9 cellular contexts compared by ENCODE assay signal in genomic region chr20:50292324-50293243, GRCh38.
A peak's percentile ranks its signal among the peaks of the same experiment; 100 is the strongest.
DNase-seq lines count a peak whose midpoint lies in the region; ATAC-seq, FAIRE-seq and TF ChIP-seq lines count a peak whose summit lies in the region.
"Had no signal": no experiment of that assay in that cellular context is flagged by ENCODE, and none has a peak within 500 bp of the region (broad histone marks: within the 10 kb centered on the region; RNA-seq: fewer than 3 reads in every experiment).

No MANE protein-coding gene starts in this region.

- no peaks in the 10 kb centered on the region for H3K36me3 Mint-ChIP-seq in CD4-positive, alpha-beta memory T cell

- H3K36me3 ChIP-seq in RWPE2 (ENCODE audit: low read depth) (no peaks in the 10 kb centered on the region), H1 (ENCODE audit: control insufficient read depth in 2 of 4, insufficient read depth in 4 of 4, low read length in 3 of 4) (no peaks in the 10 kb centered on the region)
- no peaks in the 10 kb centered on the region for H3K36me3 ChIP-seq in CD4-positive, alpha-beta memory T cell (ENCODE audit: insufficient read depth, low read length)

- POLR2A ChIA-PET in H1 (lab: Charles Lee; ENCODE audit: partially characterized antibody), result interaction anchor here (0.8 to 1.7 kb wide), 2 partner anchors 9 to 101 kb away, joined by 3 to 10 read pairs; partner anchors contain the start of gene CEBPB
- POLR2A ChIA-PET in CD4-positive, alpha-beta memory T cell (lab: Charles Lee; ENCODE audit: partially characterized antibody), result no interaction called here

- intact Hi-C loops in CD4-positive, alpha-beta memory T cell (cut with micrococcal nuclease), result no loop called here

- no peak for TF ChIP-seq RAD21 in H1 (IDR thresholded peaks at IDR 0.05 in 1 of 2, conservative IDR thresholded peaks at IDR 0.05 in 1 of 2; ENCODE audit: low read depth in 2 of 2, low read length in 2 of 2)

- no peaks in the 10 kb centered on the region for H3K9me3 Mint-ChIP-seq in CD4-positive, alpha-beta memory T cell

- CTCF ChIA-PET in H1 (lab: Charles Lee; ENCODE audit: partially characterized antibody), result interaction anchor here (1.1 to 7.0 kb wide), 4 partner anchors 10 to 171 kb away, joined by 3 to 61 read pairs (median 4); no protein-coding TSS in a partner anchor
- CTCF ChIA-PET in CD4-positive, alpha-beta memory T cell (lab: Charles Lee; ENCODE audit: partially characterized antibody), result no interaction called here

- no peaks in the 10 kb centered on the region for H3K27me3 ChIP-seq in RWPE2 (ENCODE audit: insufficient read depth, poor library complexity, severe bottlenecking)
- no peaks in the 10 kb centered on the region for H3K27me3 ChIP-seq in H1 (replicated peaks in 1 of 4; ENCODE audit: control insufficient read depth in 3 of 4, extremely low read depth in 1 of 4, insufficient read depth in 3 of 4, low read length in 3 of 4)
- no peaks in the 10 kb centered on the region for H3K27me3 ChIP-seq in CD4-positive, alpha-beta memory T cell (ENCODE audit: insufficient read depth, low read length)

- H3K4me1 ChIP-seq in RWPE2 (ENCODE audit: insufficient read depth, poor library complexity, severe bottlenecking) (peaks cover 3% of the 10 kb centered on the region), H1 (replicated peaks in 1 of 4; ENCODE audit: control insufficient read depth in 3 of 4, insufficient read depth in 4 of 4, low read length in 3 of 4) (peaks cover 0 to 4% (median 0%) of the 10 kb centered on the region in 4 experiments; a peak in 4 of 7 replicates)
- peaks cover 6% of the 10 kb centered on the region for H3K4me1 ChIP-seq in CD4-positive, alpha-beta memory T cell (ENCODE audit: insufficient read depth, low read length)

- no peak overlapping the region for H3K23ac ChIP-seq in H1 (ENCODE audit: insufficient read length)

- no peak for TF ChIP-seq EP300 in H1 (IDR thresholded peaks at IDR 0.05; ENCODE audit: borderline replicate concordance in 1 of 2, low read depth in 2 of 2, low read length in 2 of 2)

- H3K27ac Mint-ChIP-seq in CD4-positive, alpha-beta memory T cell, result no peak overlapping the region

- H4K8ac ChIP-seq in H1 (ENCODE audit: extremely low read depth, insufficient read depth, low read length), result peak overlapping the region; percentile 28

- H3K18ac ChIP-seq in H1 (ENCODE audit: extremely low read depth, low read length), result no peak overlapping the region

- H3K79me2 ChIP-seq in H1 (ENCODE audit: control insufficient read depth in 1 of 2, insufficient read depth in 2 of 2, low read length in 2 of 2), result no peaks in the 10 kb centered on the region

- no peak overlapping the region for H3K9ac ChIP-seq in H1 (replicated peaks in 1 of 4; ENCODE audit: extremely low read depth in 1 of 4, low read depth in 3 of 4, low read length in 3 of 4)

- H2BK12ac ChIP-seq in H1 (ENCODE audit: low read depth, low read length), result peak overlapping the region; percentile 55; the same call in 1 of the 2 replicates

- no peak overlapping the region for H3K4me3 ChIP-seq in RWPE2 (ENCODE audit: severe bottlenecking)
- H3K4me3 ChIP-seq in H1 (ENCODE audit: extremely low read depth in 1 of 4, insufficient read depth in 2 of 4, low read depth in 3 of 4, low read length in 4 of 4), result no peak overlapping the region
- H3K4me3 ChIP-seq in CD4-positive, alpha-beta memory T cell (ENCODE audit: low read length in 2 of 2), result no peak overlapping the region
- H3K4me3 ChIP-seq: SK-N-MC had no signal

- no peak for FAIRE-seq in H1 (lab: Jason Lieb, UNC)

- H3K27me3 Mint-ChIP-seq in CD4-positive, alpha-beta memory T cell, result peaks cover 0 to 3% of the 10 kb centered on the region in 2 donors

- peaks cover under 1 to 8% (median 2%) of the 10 kb centered on the region in 4 donors for H3K4me1 Mint-ChIP-seq in CD4-positive, alpha-beta memory T cell

- H2BK120ac ChIP-seq in H1 (replicated peaks; ENCODE audit: low read depth, low read length), result peak overlapping the region; percentile 85

- no peak overlapping the region; the same call in 1 of the 2 replicates for H2AK5ac ChIP-seq in H1 (ENCODE audit: low read depth, low read length)

- peak overlapping the region; percentile 18 for H4K5ac ChIP-seq in H1 (ENCODE audit: insufficient read length, low read depth, low read length)

- no peak overlapping the region for H3K56ac ChIP-seq in H1 (replicated peaks; ENCODE audit: insufficient read length, low read depth, low read length)

- DNase-seq in HCEC 1CT (peak; percentile 97), RWPE2 (ENCODE audit: low spot score) (no peak), H1 (ENCODE audit: low read depth in 1 of 2, low spot score in 2 of 2) (no peak), mesenteric fat pad (ENCODE audit: low spot score) (peak; percentile 98), substantia nigra (lab: John Stamatoyannopoulos, UW) (peak in 44 of 49 donors; percentile 14 to 92 (median 62))
- DNase-seq in CD4-positive, alpha-beta memory T cell, result no peak

- H4K20me1 ChIP-seq in H1 (replicated peaks in 1 of 2; ENCODE audit: control insufficient read depth in 1 of 2, insufficient read depth in 2 of 2, low read length in 2 of 2), result no peaks in the 10 kb centered on the region

- H3K27ac ChIP-seq in RWPE2 (ENCODE audit: poor library complexity, severe bottlenecking), result peak overlapping the region; percentile 6
- H3K27ac ChIP-seq in H1 (ENCODE audit: low read depth, low read length), result no peak overlapping the region
- no peak overlapping the region for H3K27ac ChIP-seq in substantia nigra (ENCODE audit: low read depth, low read length, poor library complexity, severe bottlenecking)
- H3K27ac ChIP-seq in CD4-positive, alpha-beta memory T cell (ENCODE audit: low read depth, low read length), result no peak overlapping the region
- H3K27ac ChIP-seq: SK-N-MC had no signal

- peak overlapping the region; percentile 14; the same call in 1 of the 2 replicates for H2BK15ac ChIP-seq in H1 (ENCODE audit: low read length)

- peak overlapping the region; percentile 8; the same call in 1 of the 2 replicates for H2BK5ac ChIP-seq in H1 (ENCODE audit: low read depth, low read length)

- H4K91ac ChIP-seq in H1 (replicated peaks; ENCODE audit: insufficient read length, low read length), result peak overlapping the region; percentile 90

- 78% methylated on average over 30 of the region's 30 CpGs; no CpG with 5 or more reads in 1 of the 2 experiments for WGBS in H1 (ENCODE audit: extremely low coverage in 1 of 2, insufficient coverage in 1 of 2, insufficient read length in 1 of 2, insufficient replicate concordance in 2 of 2, low coverage in 1 of 2, low lambda C conversion rate in 2 of 2, missing lambda C conversion rate in 1 of 2), 2 experiments

- ATAC-seq in RWPE2 (ENCODE audit: low read depth) (peak; percentile 17; the same call in 2 of the 3 replicates), GM21529 (IDR thresholded peaks at IDR 0.05; ENCODE audit: unreplicated experiment) (no peak), GM21786 (IDR thresholded peaks at IDR 0.05; ENCODE audit: unreplicated experiment) (no peak)

- H2AFZ ChIP-seq in H1 (ENCODE audit: low read length), result no peak overlapping the region; the same call in 1 of the 2 replicates

- no peaks in the 10 kb centered on the region for H3K79me1 ChIP-seq in H1 (ENCODE audit: low read depth, low read length)

- H3K9me3 ChIP-seq in RWPE2 (ENCODE audit: severe bottlenecking) (no peaks in the 10 kb centered on the region), H1 (ENCODE audit: insufficient read depth in 2 of 2, low read depth in 1 of 2, low read length in 1 of 2) (no peaks in the 10 kb centered on the region)
- H3K9me3 ChIP-seq in CD4-positive, alpha-beta memory T cell (ENCODE audit: control insufficient read depth in 1 of 2, low read length in 2 of 2), result no peaks in the 10 kb centered on the region

- H3K14ac ChIP-seq in H1 (ENCODE audit: insufficient read length), result no peak overlapping the region

- H3K23me2 ChIP-seq in H1 (ENCODE audit: low read depth, low read length), result no peaks in the 10 kb centered on the region

- TF ChIP-seq CTCF in RWPE2 (IDR thresholded peaks at IDR 0.05; ENCODE audit: poor library complexity, severe bottlenecking) (no peak), H1 (IDR thresholded peaks at IDR 0.05; ENCODE audit: control extremely low read depth in 1 of 3, insufficient read depth in 1 of 3, low read depth in 1 of 3, low read length in 3 of 3) (no peak)

- no peak overlapping the region for H3K4me2 ChIP-seq in H1 (ENCODE audit: insufficient read depth in 1 of 2, low read depth in 2 of 2, low read length in 2 of 2)

- peak overlapping the region in 1 of 8 donors; percentile 20 for H3K4me3 Mint-ChIP-seq in CD4-positive, alpha-beta memory T cell

- TF ChIP-seq POLR2A in H1 (IDR thresholded peaks at IDR 0.05; ENCODE audit: control extremely low read depth in 1 of 2, low read depth in 2 of 2, low read length in 2 of 2), result no peak

- H3K4ac ChIP-seq in H1 (replicated peaks; ENCODE audit: insufficient read length, low read depth, low read length), result peak overlapping the region; percentile 71

- H2BK20ac ChIP-seq in H1 (ENCODE audit: low read length), result peak overlapping the region; percentile 68; the same call in 1 of the 2 replicates

TF ChIP-seq in H1, 55 proteins besides CTCF, POLR2A, EP300 and RAD21 (continues in another document):
- TF ChIP-seq HDAC6 (IDR thresholded peaks at IDR 0.05; ENCODE audit: low read depth, low read length) (no peak), E2F6 (IDR thresholded peaks at IDR 0.05) (peak; percentile 36; the same call in 1 of the 2 replicates), SP4 (IDR thresholded peaks at IDR 0.05; ENCODE audit: low read length) (no peak), SUZ12 (IDR thresholded peaks at IDR 0.05; ENCODE audit: low read length) (no peak), SP2 (IDR thresholded peaks at IDR 0.05; ENCODE audit: low read length) (no peak), KDM1A (IDR thresholded peaks at IDR 0.05; ENCODE audit: borderline replicate concordance, low read length) (peak; percentile 95; the same call in 1 of the 2 replicates), CBX8 (IDR thresholded peaks at IDR 0.05; ENCODE audit: borderline replicate concordance, low read depth, low read length) (no peak), YY1 (IDR thresholded peaks at IDR 0.05; ENCODE audit: low read depth, low read length) (no peak), NRF1 (IDR thresholded peaks at IDR 0.05; ENCODE audit: low read depth, low read length) (no peak), BACH1 (IDR thresholded peaks at IDR 0.05; ENCODE audit: low read length) (peak; percentile 97), TBP (IDR thresholded peaks at IDR 0.05; ENCODE audit: low read depth, low read length) (no peak), TCF12 (IDR thresholded peaks at IDR 0.05; ENCODE audit: low read depth, low read length) (no peak), HDAC2 (IDR thresholded peaks at IDR 0.05; ENCODE audit: borderline replicate concordance in 1 of 2, low read depth in 2 of 2, low read length in 2 of 2) (0 out of 4 replicates have a peak, but pooled peaks of 1 of the 2 experiments have one; percentile 72), PHF8 (conservative IDR thresholded peaks at IDR 0.05; ENCODE audit: low read depth, low read length) (no peak)

Comparison
In these comparisons a context has a peak if more than half of its experiments do, and no peak if none do; other contexts are left out.
1. DNase-seq: peak in HCEC 1CT (single experiment), mesenteric fat pad (single experiment) and substantia nigra (44 of 49); none in RWPE2 (single experiment), H1 (0 of 2) and CD4-positive, alpha-beta memory T cell (0 of 5).